In the genomic region with DNA sequence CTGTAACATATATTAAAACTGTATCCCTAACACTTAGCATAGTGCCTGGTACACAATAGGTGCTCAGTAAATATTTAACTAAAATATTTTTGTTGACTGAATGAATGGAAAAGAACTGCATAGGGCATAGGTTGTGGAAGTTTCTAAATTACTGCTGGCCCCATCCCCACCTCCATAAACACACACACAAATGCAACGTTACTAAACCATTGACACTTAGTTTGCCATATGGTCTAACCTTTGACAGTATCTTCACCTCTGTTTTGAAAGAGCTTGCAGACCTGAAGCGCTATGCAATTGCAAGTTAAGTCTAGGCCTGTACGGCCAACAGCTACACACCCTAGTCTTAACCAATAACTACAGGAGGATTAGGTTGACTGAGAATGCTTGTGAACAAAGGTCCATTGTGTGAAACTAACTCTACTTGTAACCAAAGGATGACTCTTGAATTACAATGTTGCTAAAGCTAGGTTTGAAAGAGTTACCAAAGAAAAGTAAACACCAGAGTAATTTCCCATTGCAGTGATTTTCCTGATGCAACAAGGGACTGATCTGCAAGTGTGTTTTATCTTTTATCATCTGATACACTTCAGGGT, we compare ENCODE assay signal across 1 cellular context.
A peak's percentile ranks its signal among the peaks of the same experiment; 100 is the strongest.
TF ChIP-seq lines count a peak whose summit lies in the region.

No MANE protein-coding gene starts in this region.

TF ChIP-seq in HepG2, 621 proteins besides CTCF, POLR2A, EP300 and RAD21 (continued from another document and continues in another):
- TF ChIP-seq ZIK1 (CRISPR knock-in tag; IDR thresholded peaks at IDR 0.05; ENCODE audit: borderline replicate concordance, low read depth) (no peak), ZSCAN12 (CRISPR knock-in tag; IDR thresholded peaks at IDR 0.05) (no peak), ZSCAN30 (CRISPR knock-in tag; IDR thresholded peaks at IDR 0.05) (no peak), U2AF2 (IDR thresholded peaks at IDR 0.05; ENCODE audit: low read depth, low read length) (no peak), ZNF607 (CRISPR knock-in tag; IDR thresholded peaks at IDR 0.05; ENCODE audit: borderline replicate concordance) (no peak), PRPF4 (IDR thresholded peaks at IDR 0.05; ENCODE audit: low read depth, low read length, poor library complexity, severe bottlenecking) (no peak), ZNF563 (CRISPR knock-in tag; IDR thresholded peaks at IDR 0.05) (no peak), PPARG (CRISPR knock-in tag; conservative IDR thresholded peaks at IDR 0.05) (0 out of 2 replicates have a peak, but pooled peaks have one; percentile 25), NR2F6 (IDR thresholded peaks at IDR 0.05) (peak; percentile 74), NR2F6 (CRISPR knock-in tag; IDR thresholded peaks at IDR 0.05) (peak; percentile 61; the same call in 1 of the 2 replicates), MBNL3 (CRISPR knock-in tag; conservative IDR thresholded peaks at IDR 0.05) (no peak), FOXA3 (CRISPR knock-in tag; IDR thresholded peaks at IDR 0.05) (peak; percentile 93)
- TF ChIP-seq, protein P1, sequence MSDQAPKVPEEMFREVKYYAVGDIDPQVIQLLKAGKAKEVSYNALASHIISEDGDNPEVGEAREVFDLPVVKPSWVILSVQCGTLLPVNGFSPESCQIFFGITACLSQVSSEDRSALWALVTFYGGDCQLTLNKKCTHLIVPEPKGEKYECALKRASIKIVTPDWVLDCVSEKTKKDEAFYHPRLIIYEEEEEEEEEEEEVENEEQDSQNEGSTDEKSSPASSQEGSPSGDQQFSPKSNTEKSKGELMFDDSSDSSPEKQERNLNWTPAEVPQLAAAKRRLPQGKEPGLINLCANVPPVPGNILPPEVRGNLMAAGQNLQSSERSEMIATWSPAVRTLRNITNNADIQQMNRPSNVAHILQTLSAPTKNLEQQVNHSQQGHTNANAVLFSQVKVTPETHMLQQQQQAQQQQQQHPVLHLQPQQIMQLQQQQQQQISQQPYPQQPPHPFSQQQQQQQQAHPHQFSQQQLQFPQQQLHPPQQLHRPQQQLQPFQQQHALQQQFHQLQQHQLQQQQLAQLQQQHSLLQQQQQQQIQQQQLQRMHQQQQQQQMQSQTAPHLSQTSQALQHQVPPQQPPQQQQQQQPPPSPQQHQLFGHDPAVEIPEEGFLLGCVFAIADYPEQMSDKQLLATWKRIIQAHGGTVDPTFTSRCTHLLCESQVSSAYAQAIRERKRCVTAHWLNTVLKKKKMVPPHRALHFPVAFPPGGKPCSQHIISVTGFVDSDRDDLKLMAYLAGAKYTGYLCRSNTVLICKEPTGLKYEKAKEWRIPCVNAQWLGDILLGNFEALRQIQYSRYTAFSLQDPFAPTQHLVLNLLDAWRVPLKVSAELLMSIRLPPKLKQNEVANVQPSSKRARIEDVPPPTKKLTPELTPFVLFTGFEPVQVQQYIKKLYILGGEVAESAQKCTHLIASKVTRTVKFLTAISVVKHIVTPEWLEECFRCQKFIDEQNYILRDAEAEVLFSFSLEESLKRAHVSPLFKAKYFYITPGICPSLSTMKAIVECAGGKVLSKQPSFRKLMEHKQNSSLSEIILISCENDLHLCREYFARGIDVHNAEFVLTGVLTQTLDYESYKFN (CRISPR knock-in tag; conservative IDR thresholded peaks at IDR 0.05), result peak; percentile 49
- TF ChIP-seq, protein P2, sequence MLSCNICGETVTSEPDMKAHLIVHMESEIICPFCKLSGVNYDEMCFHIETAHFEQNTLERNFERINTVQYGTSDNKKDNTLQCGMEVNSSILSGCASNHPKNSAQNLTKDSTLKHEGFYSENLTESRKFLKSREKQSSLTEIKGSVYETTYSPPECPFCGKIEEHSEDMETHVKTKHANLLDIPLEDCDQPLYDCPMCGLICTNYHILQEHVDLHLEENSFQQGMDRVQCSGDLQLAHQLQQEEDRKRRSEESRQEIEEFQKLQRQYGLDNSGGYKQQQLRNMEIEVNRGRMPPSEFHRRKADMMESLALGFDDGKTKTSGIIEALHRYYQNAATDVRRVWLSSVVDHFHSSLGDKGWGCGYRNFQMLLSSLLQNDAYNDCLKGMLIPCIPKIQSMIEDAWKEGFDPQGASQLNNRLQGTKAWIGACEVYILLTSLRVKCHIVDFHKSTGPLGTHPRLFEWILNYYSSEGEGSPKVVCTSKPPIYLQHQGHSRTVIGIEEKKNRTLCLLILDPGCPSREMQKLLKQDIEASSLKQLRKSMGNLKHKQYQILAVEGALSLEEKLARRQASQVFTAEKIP (CRISPR knock-in tag; IDR thresholded peaks at IDR 0.05; ENCODE audit: borderline replicate concordance), result no peak
- TF ChIP-seq, protein P3, sequence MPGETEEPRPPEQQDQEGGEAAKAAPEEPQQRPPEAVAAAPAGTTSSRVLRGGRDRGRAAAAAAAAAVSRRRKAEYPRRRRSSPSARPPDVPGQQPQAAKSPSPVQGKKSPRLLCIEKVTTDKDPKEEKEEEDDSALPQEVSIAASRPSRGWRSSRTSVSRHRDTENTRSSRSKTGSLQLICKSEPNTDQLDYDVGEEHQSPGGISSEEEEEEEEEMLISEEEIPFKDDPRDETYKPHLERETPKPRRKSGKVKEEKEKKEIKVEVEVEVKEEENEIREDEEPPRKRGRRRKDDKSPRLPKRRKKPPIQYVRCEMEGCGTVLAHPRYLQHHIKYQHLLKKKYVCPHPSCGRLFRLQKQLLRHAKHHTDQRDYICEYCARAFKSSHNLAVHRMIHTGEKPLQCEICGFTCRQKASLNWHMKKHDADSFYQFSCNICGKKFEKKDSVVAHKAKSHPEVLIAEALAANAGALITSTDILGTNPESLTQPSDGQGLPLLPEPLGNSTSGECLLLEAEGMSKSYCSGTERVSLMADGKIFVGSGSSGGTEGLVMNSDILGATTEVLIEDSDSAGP (CRISPR knock-in tag; IDR thresholded peaks at IDR 0.05; ENCODE audit: borderline replicate concordance), result no peak
- TF ChIP-seq, protein P4, sequence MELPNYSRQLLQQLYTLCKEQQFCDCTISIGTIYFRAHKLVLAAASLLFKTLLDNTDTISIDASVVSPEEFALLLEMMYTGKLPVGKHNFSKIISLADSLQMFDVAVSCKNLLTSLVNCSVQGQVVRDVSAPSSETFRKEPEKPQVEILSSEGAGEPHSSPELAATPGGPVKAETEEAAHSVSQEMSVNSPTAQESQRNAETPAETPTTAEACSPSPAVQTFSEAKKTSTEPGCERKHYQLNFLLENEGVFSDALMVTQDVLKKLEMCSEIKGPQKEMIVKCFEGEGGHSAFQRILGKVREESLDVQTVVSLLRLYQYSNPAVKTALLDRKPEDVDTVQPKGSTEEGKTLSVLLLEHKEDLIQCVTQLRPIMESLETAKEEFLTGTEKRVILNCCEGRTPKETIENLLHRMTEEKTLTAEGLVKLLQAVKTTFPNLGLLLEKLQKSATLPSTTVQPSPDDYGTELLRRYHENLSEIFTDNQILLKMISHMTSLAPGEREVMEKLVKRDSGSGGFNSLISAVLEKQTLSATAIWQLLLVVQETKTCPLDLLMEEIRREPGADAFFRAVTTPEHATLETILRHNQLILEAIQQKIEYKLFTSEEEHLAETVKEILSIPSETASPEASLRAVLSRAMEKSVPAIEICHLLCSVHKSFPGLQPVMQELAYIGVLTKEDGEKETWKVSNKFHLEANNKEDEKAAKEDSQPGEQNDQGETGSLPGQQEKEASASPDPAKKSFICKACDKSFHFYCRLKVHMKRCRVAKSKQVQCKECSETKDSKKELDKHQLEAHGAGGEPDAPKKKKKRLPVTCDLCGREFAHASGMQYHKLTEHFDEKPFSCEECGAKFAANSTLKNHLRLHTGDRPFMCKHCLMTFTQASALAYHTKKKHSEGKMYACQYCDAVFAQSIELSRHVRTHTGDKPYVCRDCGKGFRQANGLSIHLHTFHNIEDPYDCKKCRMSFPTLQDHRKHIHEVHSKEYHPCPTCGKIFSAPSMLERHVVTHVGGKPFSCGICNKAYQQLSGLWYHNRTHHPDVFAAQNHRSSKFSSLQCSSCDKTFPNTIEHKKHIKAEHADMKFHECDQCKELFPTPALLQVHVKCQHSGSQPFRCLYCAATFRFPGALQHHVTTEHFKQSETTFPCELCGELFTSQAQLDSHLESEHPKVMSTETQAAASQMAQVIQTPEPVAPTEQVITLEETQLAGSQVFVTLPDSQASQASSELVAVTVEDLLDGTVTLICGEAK (IDR thresholded peaks at IDR 0.05), result no peak
- TF ChIP-seq, protein P4 (CRISPR knock-in tag; IDR thresholded peaks at IDR 0.05), result no peak
- TF ChIP-seq, protein P5, sequence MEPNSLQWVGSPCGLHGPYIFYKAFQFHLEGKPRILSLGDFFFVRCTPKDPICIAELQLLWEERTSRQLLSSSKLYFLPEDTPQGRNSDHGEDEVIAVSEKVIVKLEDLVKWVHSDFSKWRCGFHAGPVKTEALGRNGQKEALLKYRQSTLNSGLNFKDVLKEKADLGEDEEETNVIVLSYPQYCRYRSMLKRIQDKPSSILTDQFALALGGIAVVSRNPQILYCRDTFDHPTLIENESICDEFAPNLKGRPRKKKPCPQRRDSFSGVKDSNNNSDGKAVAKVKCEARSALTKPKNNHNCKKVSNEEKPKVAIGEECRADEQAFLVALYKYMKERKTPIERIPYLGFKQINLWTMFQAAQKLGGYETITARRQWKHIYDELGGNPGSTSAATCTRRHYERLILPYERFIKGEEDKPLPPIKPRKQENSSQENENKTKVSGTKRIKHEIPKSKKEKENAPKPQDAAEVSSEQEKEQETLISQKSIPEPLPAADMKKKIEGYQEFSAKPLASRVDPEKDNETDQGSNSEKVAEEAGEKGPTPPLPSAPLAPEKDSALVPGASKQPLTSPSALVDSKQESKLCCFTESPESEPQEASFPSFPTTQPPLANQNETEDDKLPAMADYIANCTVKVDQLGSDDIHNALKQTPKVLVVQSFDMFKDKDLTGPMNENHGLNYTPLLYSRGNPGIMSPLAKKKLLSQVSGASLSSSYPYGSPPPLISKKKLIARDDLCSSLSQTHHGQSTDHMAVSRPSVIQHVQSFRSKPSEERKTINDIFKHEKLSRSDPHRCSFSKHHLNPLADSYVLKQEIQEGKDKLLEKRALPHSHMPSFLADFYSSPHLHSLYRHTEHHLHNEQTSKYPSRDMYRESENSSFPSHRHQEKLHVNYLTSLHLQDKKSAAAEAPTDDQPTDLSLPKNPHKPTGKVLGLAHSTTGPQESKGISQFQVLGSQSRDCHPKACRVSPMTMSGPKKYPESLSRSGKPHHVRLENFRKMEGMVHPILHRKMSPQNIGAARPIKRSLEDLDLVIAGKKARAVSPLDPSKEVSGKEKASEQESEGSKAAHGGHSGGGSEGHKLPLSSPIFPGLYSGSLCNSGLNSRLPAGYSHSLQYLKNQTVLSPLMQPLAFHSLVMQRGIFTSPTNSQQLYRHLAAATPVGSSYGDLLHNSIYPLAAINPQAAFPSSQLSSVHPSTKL (CRISPR knock-in tag; IDR thresholded peaks at IDR 0.05), result peak; percentile 78
- TF ChIP-seq, protein P6, sequence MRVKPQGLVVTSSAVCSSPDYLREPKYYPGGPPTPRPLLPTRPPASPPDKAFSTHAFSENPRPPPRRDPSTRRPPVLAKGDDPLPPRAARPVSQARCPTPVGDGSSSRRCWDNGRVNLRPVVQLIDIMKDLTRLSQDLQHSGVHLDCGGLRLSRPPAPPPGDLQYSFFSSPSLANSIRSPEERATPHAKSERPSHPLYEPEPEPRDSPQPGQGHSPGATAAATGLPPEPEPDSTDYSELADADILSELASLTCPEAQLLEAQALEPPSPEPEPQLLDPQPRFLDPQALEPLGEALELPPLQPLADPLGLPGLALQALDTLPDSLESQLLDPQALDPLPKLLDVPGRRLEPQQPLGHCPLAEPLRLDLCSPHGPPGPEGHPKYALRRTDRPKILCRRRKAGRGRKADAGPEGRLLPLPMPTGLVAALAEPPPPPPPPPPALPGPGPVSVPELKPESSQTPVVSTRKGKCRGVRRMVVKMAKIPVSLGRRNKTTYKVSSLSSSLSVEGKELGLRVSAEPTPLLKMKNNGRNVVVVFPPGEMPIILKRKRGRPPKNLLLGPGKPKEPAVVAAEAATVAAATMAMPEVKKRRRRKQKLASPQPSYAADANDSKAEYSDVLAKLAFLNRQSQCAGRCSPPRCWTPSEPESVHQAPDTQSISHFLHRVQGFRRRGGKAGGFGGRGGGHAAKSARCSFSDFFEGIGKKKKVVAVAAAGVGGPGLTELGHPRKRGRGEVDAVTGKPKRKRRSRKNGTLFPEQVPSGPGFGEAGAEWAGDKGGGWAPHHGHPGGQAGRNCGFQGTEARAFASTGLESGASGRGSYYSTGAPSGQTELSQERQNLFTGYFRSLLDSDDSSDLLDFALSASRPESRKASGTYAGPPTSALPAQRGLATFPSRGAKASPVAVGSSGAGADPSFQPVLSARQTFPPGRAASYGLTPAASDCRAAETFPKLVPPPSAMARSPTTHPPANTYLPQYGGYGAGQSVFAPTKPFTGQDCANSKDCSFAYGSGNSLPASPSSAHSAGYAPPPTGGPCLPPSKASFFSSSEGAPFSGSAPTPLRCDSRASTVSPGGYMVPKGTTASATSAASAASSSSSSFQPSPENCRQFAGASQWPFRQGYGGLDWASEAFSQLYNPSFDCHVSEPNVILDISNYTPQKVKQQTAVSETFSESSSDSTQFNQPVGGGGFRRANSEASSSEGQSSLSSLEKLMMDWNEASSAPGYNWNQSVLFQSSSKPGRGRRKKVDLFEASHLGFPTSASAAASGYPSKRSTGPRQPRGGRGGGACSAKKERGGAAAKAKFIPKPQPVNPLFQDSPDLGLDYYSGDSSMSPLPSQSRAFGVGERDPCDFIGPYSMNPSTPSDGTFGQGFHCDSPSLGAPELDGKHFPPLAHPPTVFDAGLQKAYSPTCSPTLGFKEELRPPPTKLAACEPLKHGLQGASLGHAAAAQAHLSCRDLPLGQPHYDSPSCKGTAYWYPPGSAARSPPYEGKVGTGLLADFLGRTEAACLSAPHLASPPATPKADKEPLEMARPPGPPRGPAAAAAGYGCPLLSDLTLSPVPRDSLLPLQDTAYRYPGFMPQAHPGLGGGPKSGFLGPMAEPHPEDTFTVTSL (CRISPR knock-in tag; IDR thresholded peaks at IDR 0.05; ENCODE audit: borderline replicate concordance), result peak; percentile 21; the same call in 1 of the 2 replicates
